ENCODE assay signal across 26 cellular contexts in genomic region chr22:26229910-26230309, GRCh38.
"Had no signal": no experiment of that assay in that cellular context is flagged by ENCODE, and none has a peak within 500 bp of the region (broad histone marks: within the 10 kb centered on the region; RNA-seq: fewer than 3 reads in every experiment).

No MANE protein-coding gene starts in this region.

- ATAC-seq: activated CD8-positive, alpha-beta memory T cell treated with anti-CD3 and anti-CD28 coated beads, Interleukin-2, amount 10 ng/mL, durations not matched to agents 7 days and 5 days; activated naive CD8-positive, alpha-beta T cell treated with anti-CD3 and anti-CD28 coated beads, Interleukin-2, amount 50 U/mL, for 24 hours had no signal

- H3K27ac ChIP-seq: KMS-11, VCaP had no signal

- DNase-seq: activated B cell treated with CpG ODN at 0.5 μM for 24 hours; activated CD4-positive, alpha-beta memory T cell treated with anti-CD3 and anti-CD28 coated beads, Interleukin-2, amount 10 ng/mL, durations not matched to agents 7 days and 5 days; activated CD4-positive, alpha-beta T cell treated with anti-CD3 and anti-CD28 coated beads for 48 hours; activated CD4-positive, CD25-positive, alpha-beta regulatory T cell treated with anti-CD3 and anti-CD28 coated beads, Interleukin-2, amount 50 U/mL, for 72 hours; activated CD8-positive, alpha-beta memory T cell treated with anti-CD3 and anti-CD28 coated beads for 24 hours; activated CD8-positive, alpha-beta memory T cell treated with anti-CD3 and anti-CD28 coated beads, Interleukin-2, amount 10 ng/mL, durations not matched to agents 7 days and 5 days; activated CD8-positive, alpha-beta memory T cell treated with anti-CD3 and anti-CD28 coated beads, Interleukin-2, amount 50 U/mL, for 48 hours; activated effector memory CD4-positive, alpha-beta T cell treated with Interleukin-2 at 50 U/mL for 16 hours; activated naive CD4-positive, alpha-beta T cell treated with anti-CD3 and anti-CD28 coated beads, Interleukin-2, amount 10 ng/mL, durations not matched to agents 7 days and 5 days; activated naive CD8-positive, alpha-beta T cell treated with anti-CD3 and anti-CD28 coated beads, Interleukin-2, amount 50 U/mL, for 24 hours; activated T-cell treated with anti-CD3 and anti-CD28 coated beads, Interleukin-2, amount 50 U/mL, for 48 hours; MM.1S; MV-4-11; NCI-H1092; NCI-H1417 treated with DMSO at 0.1 percent for 48 hours; NCI-H1930; NCI-H226; NCI-H446 treated with DMSO at 0.1 percent for 48 hours; NCI-H524; Right ventricle myocardium superior; SW 1271; T-helper 1 cell; T-helper 2 cell; T-helper 9 cell had no signal
